ENCODE assay signal across 28 cellular contexts in genomic region chr7:78835896-78836295, GRCh38.
"Had no signal": no experiment of that assay in that cellular context is flagged by ENCODE, and none has a peak within 500 bp of the region (broad histone marks: within the 10 kb centered on the region; RNA-seq: fewer than 3 reads in every experiment).

No MANE protein-coding gene starts in this region.

- H3K4me1 ChIP-seq: colonic mucosa, esophagus muscularis mucosa, esophagus squamous epithelium, foreskin keratinocyte, gastrocnemius medialis, gastroesophageal sphincter, heart left ventricle, heart right ventricle had no signal

- H3K4me2 ChIP-seq: hepatocyte had no signal

- H3K9me3 ChIP-seq: colonic mucosa, esophagus muscularis mucosa, esophagus squamous epithelium, gastrocnemius medialis, gastroesophageal sphincter, heart left ventricle had no signal

- H3K27ac ChIP-seq: colonic mucosa, coronary artery, dorsolateral prefrontal cortex, epithelial cell of prostate, esophagus muscularis mucosa, esophagus squamous epithelium, foreskin keratinocyte, gastrocnemius medialis, gastroesophageal sphincter, heart left ventricle, heart right ventricle, hepatocyte had no signal

- ATAC-seq: effector memory CD8-positive, alpha-beta T cell; esophagus mucosa; foreskin keratinocyte; gastrocnemius medialis; gastroesophageal sphincter; heart left ventricle; heart right ventricle had no signal

- H3K36me3 ChIP-seq: colonic mucosa, esophagus muscularis mucosa, esophagus squamous epithelium, gastrocnemius medialis, gastroesophageal sphincter, heart left ventricle, heart right ventricle had no signal

- H3K27ac Mint-ChIP-seq: dendritic cell treated with granulocyte-macrophage colony-stimulating factor and Interleukin-4, amounts not matched to agents 40 ng/mL and 50 ng/mL, for 4 days; effector memory CD8-positive, alpha-beta T cell; endodermal cell had no signal

- H3K4me3 Mint-ChIP-seq: dendritic cell treated with granulocyte-macrophage colony-stimulating factor and Interleukin-4, amounts not matched to agents 40 ng/mL and 50 ng/mL, for 4 days; effector memory CD8-positive, alpha-beta T cell; endodermal cell had no signal

- H3K79me2 ChIP-seq: hepatocyte had no signal

- H3K4me3 ChIP-seq: colonic mucosa, coronary artery, dorsolateral prefrontal cortex, esophagus muscularis mucosa, esophagus squamous epithelium, gastrocnemius medialis, gastroesophageal sphincter, heart left ventricle, heart right ventricle, hepatocyte had no signal

- H3K27me3 Mint-ChIP-seq: dendritic cell treated with granulocyte-macrophage colony-stimulating factor and Interleukin-4, amounts not matched to agents 40 ng/mL and 50 ng/mL, for 4 days; effector memory CD8-positive, alpha-beta T cell had no signal

- FAIRE-seq: endometrium, endothelial cell of umbilical vein had no signal

- H3K4me1 Mint-ChIP-seq: endodermal cell had no signal

- DNase-seq: colonic mucosa; cortex of kidney; dermis blood vessel endothelial cell; dorsolateral prefrontal cortex; effector CD4-positive, alpha-beta T cell; effector CD8-positive, alpha-beta T cell; effector memory CD4-positive, alpha-beta T cell; effector memory CD8-positive, alpha-beta T cell; endodermal cell; erythroblast; esophagus squamous epithelium; foreskin fibroblast; foreskin keratinocyte; foreskin melanocyte; gastrocnemius medialis; glutamatergic neuron; head of caudate nucleus; heart left ventricle; heart right ventricle had no signal

- H2AFZ ChIP-seq: hepatocyte had no signal

- H3K27me3 ChIP-seq: colonic mucosa, dorsolateral prefrontal cortex, esophagus muscularis mucosa, esophagus squamous epithelium, gastrocnemius medialis, gastroesophageal sphincter, heart left ventricle, heart right ventricle, hepatocyte had no signal
